In genomic region chr11:18329196-18329870, GRCh38 we compare ENCODE assay signal across 1 cellular context.
A peak's percentile ranks its signal among the peaks of the same experiment; 100 is the strongest.
TF ChIP-seq lines count a peak whose summit lies in the region.

No MANE protein-coding gene starts in this region.

TF ChIP-seq in SK-N-SH, 30 proteins besides CTCF, POLR2A, EP300 and RAD21 (continued from another document):
- TF ChIP-seq CHD2 (IDR thresholded peaks at IDR 0.05; ENCODE audit: low read length, partially characterized antibody) (no peak), EZH2phosphoT487 (IDR thresholded peaks at IDR 0.05; ENCODE audit: borderline replicate concordance, low read depth) (no peak), USF1 (IDR thresholded peaks at IDR 0.05; ENCODE audit: borderline replicate concordance, low read depth) (no peak), RFX5 (IDR thresholded peaks at IDR 0.05; ENCODE audit: low read length) (no peak), NRF1 (IDR thresholded peaks at IDR 0.05; ENCODE audit: low read depth, low read length) (no peak), TCF12 (IDR thresholded peaks at IDR 0.05) (peak; percentile 76), FOXM1 (IDR thresholded peaks at IDR 0.05; ENCODE audit: low read depth) (no peak), USF2 (IDR thresholded peaks at IDR 0.05; ENCODE audit: borderline replicate concordance, low read depth, low read length) (no peak), IRF3 (IDR thresholded peaks at IDR 0.05; ENCODE audit: low read depth, low read length) (no peak), PBX3 (IDR thresholded peaks at IDR 0.05) (peak; percentile 63), NFIC (IDR thresholded peaks at IDR 0.05; ENCODE audit: borderline replicate concordance) (peak; percentile 29; the same call in 1 of the 2 replicates), GABPA (IDR thresholded peaks at IDR 0.05; ENCODE audit: low read depth) (no peak), TAF1 (IDR thresholded peaks at IDR 0.05; ENCODE audit: borderline replicate concordance, low read depth, low read length) (no peak), JUND (IDR thresholded peaks at IDR 0.05) (peak; percentile 42; the same call in 1 of the 2 replicates), YY1 (IDR thresholded peaks at IDR 0.05; ENCODE audit: low read depth) (no peak), POLR2AphosphoS5 (IDR thresholded peaks at IDR 0.05; ENCODE audit: low read depth, low read length) (peak; percentile 53; the same call in 1 of the 2 replicates)
TF ChIP-seq in SK-N-SH: peak in this region for 6.
